17 cellular contexts compared by ENCODE assay signal in the genomic region with DNA sequence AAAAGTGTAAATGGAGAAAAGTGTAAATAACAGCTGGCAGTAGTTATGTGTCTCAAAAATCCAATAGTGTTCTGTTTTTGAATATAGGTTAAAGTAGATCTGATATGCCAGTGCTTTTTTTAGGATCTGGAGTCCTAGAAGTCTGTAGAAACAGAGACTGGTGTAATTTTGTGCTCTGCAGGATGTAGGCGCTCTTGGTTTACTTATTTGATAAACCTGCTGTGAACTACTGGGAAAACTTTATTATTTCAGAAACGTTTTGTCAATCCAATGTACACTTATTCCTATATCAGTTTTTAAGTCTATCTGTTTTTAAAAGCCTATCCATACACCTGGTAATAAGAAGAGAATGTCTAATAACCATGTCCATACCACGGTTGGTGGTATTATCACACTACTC.
DNase-seq lines count a peak whose midpoint lies in the region; ATAC-seq and TF ChIP-seq lines count a peak whose summit lies in the region.
"Had no signal": no experiment of that assay in that cellular context is flagged by ENCODE, and none has a peak within 500 bp of the region (broad histone marks: within the 10 kb centered on the region; RNA-seq: fewer than 3 reads in every experiment).

No MANE protein-coding gene starts in this region.

- H3K4me1 Mint-ChIP-seq in nephron progenitor cell = no peaks in the 10 kb centered on the region
- no peaks in the 10 kb centered on the region for H3K4me1 Mint-ChIP-seq in HFFc6 (ENCODE audit: low read depth)
- H3K4me1 Mint-ChIP-seq: activated naive CD8-positive, alpha-beta T cell treated with anti-CD3 and anti-CD28 coated beads, Interleukin-2, amount 50 U/mL, for 24 hours; IgD-negative memory B cell had no signal

- H3K36me3 Mint-ChIP-seq in nephron progenitor cell (ENCODE audit: low read depth) (no peaks in the 10 kb centered on the region), HFFc6 (ENCODE audit: low read depth) (no peaks in the 10 kb centered on the region)

- ATAC-seq in HG02852 (IDR thresholded peaks at IDR 0.05; ENCODE audit: unreplicated experiment) = no peak
- ATAC-seq: activated naive CD8-positive, alpha-beta T cell treated with anti-CD3 and anti-CD28 coated beads, Interleukin-2, amount 50 U/mL, for 24 hours had no signal

- no peaks in the 10 kb centered on the region for H3K27me3 ChIP-seq in brain microvascular endothelial cell (replicated peaks)
- H3K27me3 ChIP-seq: pancreas, suprapubic skin had no signal

- no peaks in the 10 kb centered on the region for H3K27me3 Mint-ChIP-seq in nephron progenitor cell (ENCODE audit: low read depth, poor library complexity)
- H3K27me3 Mint-ChIP-seq in HFFc6 (ENCODE audit: insufficient read depth) = no peaks in the 10 kb centered on the region
- H3K27me3 Mint-ChIP-seq: activated naive CD8-positive, alpha-beta T cell treated with anti-CD3 and anti-CD28 coated beads, Interleukin-2, amount 50 U/mL, for 24 hours; IgD-negative memory B cell had no signal

- H3K4me3 Mint-ChIP-seq in nephron progenitor cell (no peak overlapping the region), HFFc6 (no peak overlapping the region)
- H3K4me3 Mint-ChIP-seq: activated naive CD8-positive, alpha-beta T cell treated with anti-CD3 and anti-CD28 coated beads, Interleukin-2, amount 50 U/mL, for 24 hours; IgD-negative memory B cell had no signal

- in situ Hi-C loops in brain microvascular endothelial cell (cut with HindIII; ENCODE audit: low pct_ligation_motif_present, low sequenced_read_pairs) = no loop called here

- no peaks in the 10 kb centered on the region for H3K36me3 ChIP-seq in brain microvascular endothelial cell (replicated peaks)
- H3K36me3 ChIP-seq: pancreas, suprapubic skin had no signal

- no peaks in the 10 kb centered on the region for H3K9me3 Mint-ChIP-seq in nephron progenitor cell
- peaks cover 32% of the 10 kb centered on the region for H3K9me3 Mint-ChIP-seq in HFFc6

- H3K27ac ChIP-seq in brain microvascular endothelial cell = no peak overlapping the region
- H3K27ac ChIP-seq: pancreas, suprapubic skin had no signal

- H3K27ac Mint-ChIP-seq in nephron progenitor cell = no peak overlapping the region
- H3K27ac Mint-ChIP-seq in HFFc6 = no peak overlapping the region
- H3K27ac Mint-ChIP-seq: activated naive CD8-positive, alpha-beta T cell treated with anti-CD3 and anti-CD28 coated beads, Interleukin-2, amount 50 U/mL, for 24 hours; IgD-negative memory B cell had no signal

- TF ChIP-seq CTCF in brain microvascular endothelial cell (IDR thresholded peaks at IDR 0.05; ENCODE audit: low read depth, low read length, missing control alignments) = peak; percentile 16
- no peak for TF ChIP-seq CTCF in nephron progenitor cell (IDR thresholded peaks at IDR 0.05)
- no peak for TF ChIP-seq CTCF in HFFc6 (IDR thresholded peaks at IDR 0.05)

- H3K4me3 ChIP-seq in brain microvascular endothelial cell (ENCODE audit: low read depth, low read length) = no peak overlapping the region
- H3K4me3 ChIP-seq: pancreas, suprapubic skin had no signal

- DNase-seq in SIG-M5 treated with dmso at 0.1 percent for 504 hours (lab: John Stamatoyannopoulos, UW; ENCODE audit: unreplicated experiment) = peak; percentile 10
- DNase-seq in SIG-M5 (lab: John Stamatoyannopoulos, UW) = no peak
- DNase-seq in NCI-H2081 treated with DMSO at 0.1 percent for 48 hours (lab: John Stamatoyannopoulos, UW) = peak; percentile 29
- DNase-seq in brain microvascular endothelial cell = no peak
- peak; percentile 47 for DNase-seq in superior temporal gyrus (ENCODE audit: extremely low spot score)
- no peak for DNase-seq in nephron progenitor cell
- no peak for DNase-seq in HFFc6
- DNase-seq: activated naive CD8-positive, alpha-beta T cell treated with anti-CD3 and anti-CD28 coated beads, Interleukin-2, amount 50 U/mL, for 24 hours; activated T-cell treated with anti-CD3 and anti-CD28 coated beads, Interleukin-2, amount 50 U/mL, for 48 hours; erythroblast; head of caudate nucleus; NCI-H1930; pancreas; stimulated activated CD4-positive, alpha-beta T cell treated with anti-CD3 and anti-CD28 coated beads, Interleukin-15, amount 100 ng/mL, for 24 hours had no signal

Comparison
In these comparisons a context has a peak if more than half of its experiments do, and no peak if none do; other contexts are left out.
1. DNase-seq: peak in SIG-M5 treated with dmso at 0.1 percent for 504 hours (single experiment), NCI-H2081 treated with DMSO at 0.1 percent for 48 hours (single experiment) and superior temporal gyrus (single experiment); none in SIG-M5 (single experiment), brain microvascular endothelial cell (single experiment), nephron progenitor cell (single experiment) and HFFc6 (single experiment).